2 cellular contexts compared by ENCODE assay signal in genomic region chr3:52210037-52210436, GRCh38.
A peak's percentile ranks its signal among the peaks of the same experiment; 100 is the strongest.
TF ChIP-seq lines count a peak whose summit lies in the region.

No MANE protein-coding gene starts in this region.

TF ChIP-seq in IMR-90, 13 proteins besides CTCF, POLR2A, EP300 and RAD21:
- no peak for TF ChIP-seq MXI1 (IDR thresholded peaks at IDR 0.05; ENCODE audit: borderline replicate concordance, low read depth, low read length)
- no peak for TF ChIP-seq RCOR1 (IDR thresholded peaks at IDR 0.05; ENCODE audit: insufficient replicate concordance, low read length)
- no peak for TF ChIP-seq RFX5 (IDR thresholded peaks at IDR 0.05; ENCODE audit: low read depth, low read length)
- TF ChIP-seq FOS (IDR thresholded peaks at IDR 0.05; ENCODE audit: low read depth, low read length), result no peak
- TF ChIP-seq SMC3 (IDR thresholded peaks at IDR 0.05; ENCODE audit: low read depth, low read length), result no peak

TF ChIP-seq in HepG2, 621 proteins besides CTCF, POLR2A, EP300 and RAD21:
- TF ChIP-seq ATAD3A (CRISPR knock-in tag; IDR thresholded peaks at IDR 0.05) (no peak), TEAD3 (CRISPR knock-in tag; optimal IDR thresholded peaks at IDR 0.05; ENCODE audit: borderline replicate concordance) (peak; percentile 59), SAP130 (CRISPR knock-in tag; IDR thresholded peaks at IDR 0.05; ENCODE audit: low read depth) (peak; percentile 14; the same call in 1 of the 2 replicates), RBFOX2 (IDR thresholded peaks at IDR 0.05; ENCODE audit: low read depth, low read length) (0 out of 2 replicates have a peak, but pooled peaks have one; percentile 26), HDAC6 (IDR thresholded peaks at IDR 0.05; ENCODE audit: low read depth, low read length) (no peak), MYC (CRISPR knock-in tag; IDR thresholded peaks at IDR 0.05; ENCODE audit: borderline replicate concordance) (peak; percentile 43; the same call in 1 of the 2 replicates)
- TF ChIP-seq, protein P1, sequence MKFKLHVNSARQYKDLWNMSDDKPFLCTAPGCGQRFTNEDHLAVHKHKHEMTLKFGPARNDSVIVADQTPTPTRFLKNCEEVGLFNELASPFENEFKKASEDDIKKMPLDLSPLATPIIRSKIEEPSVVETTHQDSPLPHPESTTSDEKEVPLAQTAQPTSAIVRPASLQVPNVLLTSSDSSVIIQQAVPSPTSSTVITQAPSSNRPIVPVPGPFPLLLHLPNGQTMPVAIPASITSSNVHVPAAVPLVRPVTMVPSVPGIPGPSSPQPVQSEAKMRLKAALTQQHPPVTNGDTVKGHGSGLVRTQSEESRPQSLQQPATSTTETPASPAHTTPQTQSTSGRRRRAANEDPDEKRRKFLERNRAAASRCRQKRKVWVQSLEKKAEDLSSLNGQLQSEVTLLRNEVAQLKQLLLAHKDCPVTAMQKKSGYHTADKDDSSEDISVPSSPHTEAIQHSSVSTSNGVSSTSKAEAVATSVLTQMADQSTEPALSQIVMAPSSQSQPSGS (CRISPR knock-in tag; IDR thresholded peaks at IDR 0.05), result 0 out of 2 replicates have a peak, but pooled peaks have one; percentile 15
- TF ChIP-seq, protein P2, sequence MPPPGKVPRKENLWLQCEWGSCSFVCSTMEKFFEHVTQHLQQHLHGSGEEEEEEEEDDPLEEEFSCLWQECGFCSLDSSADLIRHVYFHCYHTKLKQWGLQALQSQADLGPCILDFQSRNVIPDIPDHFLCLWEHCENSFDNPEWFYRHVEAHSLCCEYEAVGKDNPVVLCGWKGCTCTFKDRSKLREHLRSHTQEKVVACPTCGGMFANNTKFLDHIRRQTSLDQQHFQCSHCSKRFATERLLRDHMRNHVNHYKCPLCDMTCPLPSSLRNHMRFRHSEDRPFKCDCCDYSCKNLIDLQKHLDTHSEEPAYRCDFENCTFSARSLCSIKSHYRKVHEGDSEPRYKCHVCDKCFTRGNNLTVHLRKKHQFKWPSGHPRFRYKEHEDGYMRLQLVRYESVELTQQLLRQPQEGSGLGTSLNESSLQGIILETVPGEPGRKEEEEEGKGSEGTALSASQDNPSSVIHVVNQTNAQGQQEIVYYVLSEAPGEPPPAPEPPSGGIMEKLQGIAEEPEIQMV (CRISPR knock-in tag; IDR thresholded peaks at IDR 0.05; ENCODE audit: low read depth), result no peak
- TF ChIP-seq, protein P3, sequence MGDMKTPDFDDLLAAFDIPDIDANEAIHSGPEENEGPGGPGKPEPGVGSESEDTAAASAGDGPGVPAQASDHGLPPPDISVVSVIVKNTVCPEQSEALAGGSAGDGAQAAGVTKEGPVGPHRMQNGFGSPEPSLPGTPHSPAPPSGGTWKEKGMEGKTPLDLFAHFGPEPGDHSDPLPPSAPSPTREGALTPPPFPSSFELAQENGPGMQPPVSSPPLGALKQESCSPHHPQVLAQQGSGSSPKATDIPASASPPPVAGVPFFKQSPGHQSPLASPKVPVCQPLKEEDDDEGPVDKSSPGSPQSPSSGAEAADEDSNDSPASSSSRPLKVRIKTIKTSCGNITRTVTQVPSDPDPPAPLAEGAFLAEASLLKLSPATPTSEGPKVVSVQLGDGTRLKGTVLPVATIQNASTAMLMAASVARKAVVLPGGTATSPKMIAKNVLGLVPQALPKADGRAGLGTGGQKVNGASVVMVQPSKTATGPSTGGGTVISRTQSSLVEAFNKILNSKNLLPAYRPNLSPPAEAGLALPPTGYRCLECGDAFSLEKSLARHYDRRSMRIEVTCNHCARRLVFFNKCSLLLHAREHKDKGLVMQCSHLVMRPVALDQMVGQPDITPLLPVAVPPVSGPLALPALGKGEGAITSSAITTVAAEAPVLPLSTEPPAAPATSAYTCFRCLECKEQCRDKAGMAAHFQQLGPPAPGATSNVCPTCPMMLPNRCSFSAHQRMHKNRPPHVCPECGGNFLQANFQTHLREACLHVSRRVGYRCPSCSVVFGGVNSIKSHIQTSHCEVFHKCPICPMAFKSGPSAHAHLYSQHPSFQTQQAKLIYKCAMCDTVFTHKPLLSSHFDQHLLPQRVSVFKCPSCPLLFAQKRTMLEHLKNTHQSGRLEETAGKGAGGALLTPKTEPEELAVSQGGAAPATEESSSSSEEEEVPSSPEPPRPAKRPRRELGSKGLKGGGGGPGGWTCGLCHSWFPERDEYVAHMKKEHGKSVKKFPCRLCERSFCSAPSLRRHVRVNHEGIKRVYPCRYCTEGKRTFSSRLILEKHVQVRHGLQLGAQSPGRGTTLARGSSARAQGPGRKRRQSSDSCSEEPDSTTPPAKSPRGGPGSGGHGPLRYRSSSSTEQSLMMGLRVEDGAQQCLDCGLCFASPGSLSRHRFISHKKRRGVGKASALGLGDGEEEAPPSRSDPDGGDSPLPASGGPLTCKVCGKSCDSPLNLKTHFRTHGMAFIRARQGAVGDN (CRISPR knock-in tag; IDR thresholded peaks at IDR 0.05), result peak; percentile 12; the same call in 1 of the 2 replicates
- TF ChIP-seq, protein P4, sequence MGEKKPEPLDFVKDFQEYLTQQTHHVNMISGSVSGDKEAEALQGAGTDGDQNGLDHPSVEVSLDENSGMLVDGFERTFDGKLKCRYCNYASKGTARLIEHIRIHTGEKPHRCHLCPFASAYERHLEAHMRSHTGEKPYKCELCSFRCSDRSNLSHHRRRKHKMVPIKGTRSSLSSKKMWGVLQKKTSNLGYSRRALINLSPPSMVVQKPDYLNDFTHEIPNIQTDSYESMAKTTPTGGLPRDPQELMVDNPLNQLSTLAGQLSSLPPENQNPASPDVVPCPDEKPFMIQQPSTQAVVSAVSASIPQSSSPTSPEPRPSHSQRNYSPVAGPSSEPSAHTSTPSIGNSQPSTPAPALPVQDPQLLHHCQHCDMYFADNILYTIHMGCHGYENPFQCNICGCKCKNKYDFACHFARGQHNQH (CRISPR knock-in tag; IDR thresholded peaks at IDR 0.05), result no peak
- TF ChIP-seq, protein P5, sequence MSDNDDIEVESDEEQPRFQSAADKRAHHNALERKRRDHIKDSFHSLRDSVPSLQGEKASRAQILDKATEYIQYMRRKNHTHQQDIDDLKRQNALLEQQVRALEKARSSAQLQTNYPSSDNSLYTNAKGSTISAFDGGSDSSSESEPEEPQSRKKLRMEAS (IDR thresholded peaks at IDR 0.05), result 0 out of 2 replicates have a peak, but pooled peaks have one; percentile 41
TF ChIP-seq in HepG2: peak in this region for 7.
